In genomic region chr17:7022791-7023571, GRCh38 we compare ENCODE assay signal across 9 cellular contexts. TPM values are rescaled to one million over a fixed set of nuclear protein-coding genes. Genes with fewer than 3 reads are reported as not detected.
DNase-seq lines count a peak whose midpoint lies in the region; ATAC-seq and TF ChIP-seq lines count a peak whose summit lies in the region.
"Had no signal": no experiment of that assay in that cellular context is flagged by ENCODE, and none has a peak within 500 bp of the region (broad histone marks: within the 10 kb centered on the region; RNA-seq: fewer than 3 reads in every experiment).

Gene BCL6B (plus strand): TSS chr17:7023050. CDS start chr17:7023672, 622 bp downstream.

- DNase-seq in stimulated activated naive CD8-positive, alpha-beta T cell treated with anti-CD3 and anti-CD28 coated beads, Interleukin-15, Interleukin-2, amounts not matched to agents 100 U/mL and 50 U/mL, for 24 hours, result no peak
- DNase-seq in ecto neural progenitor cell (ENCODE audit: low spot score) (peak; percentile 75), mesothelial cell of epicardium (ENCODE audit: low spot score in 2 of 2, unreplicated experiment in 2 of 2) (no peak), HuH-7 (ENCODE audit: low spot score) (no peak), DMS53 treated with DMSO at 0.1 percent for 48 hours (lab: John Stamatoyannopoulos, UW; ENCODE audit: unreplicated experiment) (no peak), RKO (ENCODE audit: low spot score) (no peak), foreskin melanocyte (no peak)

- peaks cover 3% of the 10 kb centered on the region for H3K27me3 Mint-ChIP-seq in stimulated activated naive CD8-positive, alpha-beta T cell treated with anti-CD3 and anti-CD28 coated beads, Interleukin-15, Interleukin-2, amounts not matched to agents 100 ng/mL and 50 ng/mL, for 24 hours
- peaks cover 54% of the 10 kb centered on the region for H3K27me3 Mint-ChIP-seq in mesothelial cell of epicardium (ENCODE audit: low read depth)

- no peak for ATAC-seq in stimulated activated naive CD8-positive, alpha-beta T cell treated with anti-CD3 and anti-CD28 coated beads, Interleukin-15, Interleukin-2, amounts not matched to agents 100 U/mL and 50 U/mL, for 24 hours

- peaks cover 37% of the 10 kb centered on the region for H3K4me1 Mint-ChIP-seq in stimulated activated naive CD8-positive, alpha-beta T cell treated with anti-CD3 and anti-CD28 coated beads, Interleukin-15, Interleukin-2, amounts not matched to agents 100 ng/mL and 50 ng/mL, for 24 hours (ENCODE audit: low read depth)
- peaks cover 19% of the 10 kb centered on the region for H3K4me1 Mint-ChIP-seq in mesothelial cell of epicardium

- no peaks in the 10 kb centered on the region for H3K9me3 Mint-ChIP-seq in stimulated activated naive CD8-positive, alpha-beta T cell treated with anti-CD3 and anti-CD28 coated beads, Interleukin-15, Interleukin-2, amounts not matched to agents 100 ng/mL and 50 ng/mL, for 24 hours
- H3K9me3 Mint-ChIP-seq in mesothelial cell of epicardium, result no peaks in the 10 kb centered on the region

- H3K4me3 Mint-ChIP-seq in stimulated activated naive CD8-positive, alpha-beta T cell treated with anti-CD3 and anti-CD28 coated beads, Interleukin-15, Interleukin-2, amounts not matched to agents 100 ng/mL and 50 ng/mL, for 24 hours, result peak within 1 kb of the TSS; percentile 65
- H3K4me3 Mint-ChIP-seq in mesothelial cell of epicardium, result peak within 1 kb of the TSS; percentile 37

- no peak for TF ChIP-seq CTCF in mesothelial cell of epicardium (IDR thresholded peaks at IDR 0.05; ENCODE audit: unreplicated experiment)

- peak within 1 kb of the TSS; percentile 49 for H3K27ac Mint-ChIP-seq in stimulated activated naive CD8-positive, alpha-beta T cell treated with anti-CD3 and anti-CD28 coated beads, Interleukin-15, Interleukin-2, amounts not matched to agents 100 ng/mL and 50 ng/mL, for 24 hours
- H3K27ac Mint-ChIP-seq in mesothelial cell of epicardium, result no peak within 1 kb of the TSS

- H3K36me3 Mint-ChIP-seq in stimulated activated naive CD8-positive, alpha-beta T cell treated with anti-CD3 and anti-CD28 coated beads, Interleukin-15, Interleukin-2, amounts not matched to agents 100 ng/mL and 50 ng/mL, for 24 hours (ENCODE audit: low read depth), result peaks cover under 1% of the 10 kb centered on the region
- no peaks in the 10 kb centered on the region for H3K36me3 Mint-ChIP-seq in mesothelial cell of epicardium

RNA-seq across cellular contexts. Expression of gene BCL6B, which starts in this region (rescaled TPM):
- 0.22 to 0.34 TPM in 2 of 3 replicates, not detected in the other for total RNA-seq in mesothelial cell of epicardium
- total RNA-seq: RPMI7951 had no signal
